16 cellular contexts compared by ENCODE assay signal in the genomic region with DNA sequence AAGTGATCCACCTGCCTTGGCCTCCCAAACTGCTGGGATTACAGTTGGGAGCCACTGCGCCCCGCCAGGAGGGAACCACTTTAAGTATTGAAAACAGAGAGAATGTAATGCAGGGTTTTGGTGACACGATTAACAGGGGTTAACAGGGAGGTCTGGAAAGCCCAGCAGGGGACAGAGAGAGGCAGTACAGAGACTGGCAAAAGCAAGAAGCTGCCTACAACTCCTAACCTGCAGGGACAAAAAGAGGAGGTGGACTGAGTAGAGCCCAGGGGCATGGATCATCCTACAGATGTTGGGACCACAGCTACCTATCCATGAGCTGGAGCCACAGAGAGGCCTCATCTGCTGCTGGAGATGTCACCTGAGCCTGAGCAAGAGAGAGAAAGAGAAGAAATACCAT. TPM values are rescaled to one million over a fixed set of nuclear protein-coding genes. Genes with fewer than 3 reads are reported as not detected.
DNase-seq lines count a peak whose midpoint lies in the region; ATAC-seq and TF ChIP-seq lines count a peak whose summit lies in the region.
"Had no signal": no experiment of that assay in that cellular context is flagged by ENCODE, and none has a peak within 500 bp of the region (broad histone marks: within the 10 kb centered on the region; RNA-seq: fewer than 3 reads in every experiment).

No MANE protein-coding gene starts in this region.

- WGBS in hepatocyte (ENCODE audit: low lambda C conversion rate, missing lambda C conversion rate), result 80% methylated on average over 3 of the region's 3 CpGs

- no peak overlapping the region for H3K4me3 ChIP-seq in CD4-positive, alpha-beta memory T cell (ENCODE audit: low read length in 2 of 2)
- H3K4me3 ChIP-seq in hepatocyte, result no peak overlapping the region
- no peak overlapping the region for H3K4me3 ChIP-seq in OCI-LY7 (ENCODE audit: low read depth, low read length, poor library complexity, severe bottlenecking)
- H3K4me3 ChIP-seq: lung, psoas muscle had no signal

- H3K4me2 ChIP-seq in hepatocyte (peak overlapping the region; percentile 97), OCI-LY7 (ENCODE audit: low read length) (no peak overlapping the region)

- H4K20me1 ChIP-seq in hepatocyte (ENCODE audit: insufficient read depth, poor library complexity, severe bottlenecking), result peaks cover 24% of the 10 kb centered on the region
- peaks cover 12% of the 10 kb centered on the region for H4K20me1 ChIP-seq in OCI-LY7 (ENCODE audit: insufficient read depth, low read length)

- no TSS peak for BruUV-seq in OCI-LY7 (replicated peaks; lab: Mats Ljungman, UMichigan)

- H3K79me2 ChIP-seq in hepatocyte, result peaks cover 33% of the 10 kb centered on the region
- peaks cover 28% of the 10 kb centered on the region for H3K79me2 ChIP-seq in OCI-LY7 (ENCODE audit: insufficient read depth, low read depth, low read length)

- H3K4me3 Mint-ChIP-seq in CD4-positive, alpha-beta memory T cell, result peak overlapping the region in 6 of 8 donors; percentile 49 to 79 (median 74)
- no peak overlapping the region for H3K4me3 Mint-ChIP-seq in glutamatergic neuron (ENCODE audit: unreplicated experiment)

- no peaks in the 10 kb centered on the region for H3K9me2 ChIP-seq in hepatocyte (replicated peaks; ENCODE audit: insufficient read depth)
- H3K9me2 ChIP-seq in OCI-LY7 (ENCODE audit: insufficient read depth, low read length), result no peaks in the 10 kb centered on the region

- H3K4me1 ChIP-seq in CD4-positive, alpha-beta memory T cell (ENCODE audit: insufficient read depth, low read length), result peaks cover 19% of the 10 kb centered on the region
- H3K4me1 ChIP-seq in hepatocyte (ENCODE audit: insufficient read depth) (peaks cover 12% of the 10 kb centered on the region), OCI-LY7 (ENCODE audit: insufficient read depth, low read length, poor library complexity, severe bottlenecking) (peaks cover 18% of the 10 kb centered on the region)

- no peak for ATAC-seq in GM21619 (IDR thresholded peaks at IDR 0.05; ENCODE audit: unreplicated experiment)
- ATAC-seq: naive thymus-derived CD8-positive, alpha-beta T cell; psoas muscle had no signal

- peak overlapping the region in 3 of 7 donors; percentile 10 to 73 (median 39) for H3K27ac Mint-ChIP-seq in CD4-positive, alpha-beta memory T cell
- H3K27ac Mint-ChIP-seq in glutamatergic neuron (ENCODE audit: unreplicated experiment), result no peak overlapping the region

- POLR2A ChIA-PET in CD4-positive, alpha-beta memory T cell (lab: Charles Lee; ENCODE audit: partially characterized antibody), result no interaction called here
- POLR2A ChIA-PET in OCI-LY7 (lab: Charles Lee) (interaction anchor here (0.9 kb wide), 1 partner anchor 14 kb away, joined by 3 read pairs; no protein-coding TSS in a partner anchor), HEK293T (lab: Yijun Ruan, JAX) (interaction anchor here (1.3 to 2.0 kb wide), 4 partner anchors 9 to 43 kb away, joined by 5 to 10 read pairs (median 7); a partner anchor contains a TSS)

- no peaks in the 10 kb centered on the region for H3K27me3 ChIP-seq in CD4-positive, alpha-beta memory T cell (ENCODE audit: insufficient read depth, low read length)
- H3K27me3 ChIP-seq in hepatocyte, result no peaks in the 10 kb centered on the region

- CTCF ChIA-PET in CD4-positive, alpha-beta memory T cell (lab: Charles Lee; ENCODE audit: partially characterized antibody), result interaction anchor here (1.9 kb wide), 1 partner anchor 26 kb away, joined by 7 read pairs; no protein-coding TSS in a partner anchor
- CTCF ChIA-PET in OCI-LY7 (lab: Charles Lee; ENCODE audit: unreplicated experiment) (no interaction called here), HEK293T (lab: Yijun Ruan, JAX) (no interaction called here)

- peaks cover 20 to 22% (median 21%) of the 10 kb centered on the region in 4 donors for H3K4me1 Mint-ChIP-seq in CD4-positive, alpha-beta memory T cell
- H3K4me1 Mint-ChIP-seq in glutamatergic neuron (ENCODE audit: low read depth, unreplicated experiment), result peaks cover 16% of the 10 kb centered on the region

- intact Hi-C loops in CD4-positive, alpha-beta memory T cell (cut with micrococcal nuclease), result no loop called here
- intact Hi-C loops in OCI-LY7 (cut with micrococcal nuclease; ENCODE audit: unreplicated experiment), result loop anchor here (5.0 kb wide), 2 partner anchors 44 to 139 kb away; a partner anchor contains a TSS

- H3K27me3 Mint-ChIP-seq in CD4-positive, alpha-beta memory T cell, result no peaks in the 10 kb centered on the region
- H3K27me3 Mint-ChIP-seq in glutamatergic neuron (ENCODE audit: unreplicated experiment), result peaks cover 2% of the 10 kb centered on the region
- H3K27me3 Mint-ChIP-seq: naive thymus-derived CD8-positive, alpha-beta T cell had no signal

- H3K27ac ChIP-seq in CD4-positive, alpha-beta memory T cell (ENCODE audit: low read depth, low read length), result no peak overlapping the region
- H3K27ac ChIP-seq in hepatocyte (no peak overlapping the region), OCI-LY7 (ENCODE audit: low read depth, low read length, poor library complexity, severe bottlenecking) (no peak overlapping the region)
- H3K27ac ChIP-seq: psoas muscle, RWPE1 had no signal

- TF ChIP-seq CTCF in hepatocyte (IDR thresholded peaks at IDR 0.05; ENCODE audit: poor library complexity), result no peak
- TF ChIP-seq CTCF in OCI-LY7 (conservative IDR thresholded peaks at IDR 0.05; ENCODE audit: low read length), result no peak
- no peak for TF ChIP-seq CTCF in glutamatergic neuron (IDR thresholded peaks at IDR 0.05; ENCODE audit: partially characterized antibody, unreplicated experiment)

- H3K9me3 Mint-ChIP-seq in CD4-positive, alpha-beta memory T cell, result no peaks in the 10 kb centered on the region
- peaks cover under 1% of the 10 kb centered on the region for H3K9me3 Mint-ChIP-seq in glutamatergic neuron (ENCODE audit: unreplicated experiment)
- H3K9me3 Mint-ChIP-seq: naive thymus-derived CD8-positive, alpha-beta T cell had no signal

- no peaks in the 10 kb centered on the region for H3K9me3 ChIP-seq in CD4-positive, alpha-beta memory T cell (ENCODE audit: control insufficient read depth in 1 of 2, low read length in 2 of 2)
- no peaks in the 10 kb centered on the region for H3K9me3 ChIP-seq in hepatocyte (ENCODE audit: low read depth)
- no peaks in the 10 kb centered on the region for H3K9me3 ChIP-seq in OCI-LY7 (ENCODE audit: low read length)
- H3K9me3 ChIP-seq: psoas muscle had no signal

- DNase-seq in AG08396 (ENCODE audit: low spot score) (peak; percentile 1), NCI-H2227 treated with DMSO at 0.1 percent for 48 hours (lab: John Stamatoyannopoulos, UW) (peak; percentile 22), hepatocyte (ENCODE audit: low spot score) (no peak), OCI-LY7 (ENCODE audit: low spot score) (no peak), HEK293T (ENCODE audit: extremely low spot score) (no peak), glutamatergic neuron (no peak)
- DNase-seq in CD4-positive, alpha-beta memory T cell, result no peak
- DNase-seq: activated T-cell treated with anti-CD3 and anti-CD28 coated beads, Interleukin-2, amount 50 U/mL, for 48 hours; Calu3; caudate nucleus; naive thymus-derived CD8-positive, alpha-beta T cell; NCI-H1436; psoas muscle had no signal

- no peak overlapping the region for H2AFZ ChIP-seq in hepatocyte
- no peak overlapping the region for H2AFZ ChIP-seq in OCI-LY7 (ENCODE audit: low read length)

- no peaks in the 10 kb centered on the region for H3K36me3 ChIP-seq in CD4-positive, alpha-beta memory T cell (ENCODE audit: insufficient read depth, low read length)
- no peaks in the 10 kb centered on the region for H3K36me3 ChIP-seq in hepatocyte (replicated peaks; ENCODE audit: insufficient read depth, low read depth)
- peaks cover 21% of the 10 kb centered on the region for H3K36me3 ChIP-seq in OCI-LY7 (ENCODE audit: insufficient read depth, low read length)

- H3K36me3 Mint-ChIP-seq in CD4-positive, alpha-beta memory T cell, result peaks cover 0 to 7% of the 10 kb centered on the region in 2 donors
- H3K36me3 Mint-ChIP-seq in glutamatergic neuron (ENCODE audit: unreplicated experiment), result peaks cover 5% of the 10 kb centered on the region

TF ChIP-seq in HEK293T, 16 proteins besides CTCF, POLR2A, EP300 and RAD21:
- TF ChIP-seq LEF1 (IDR thresholded peaks at IDR 0.05; ENCODE audit: borderline replicate concordance), result no peak
- no peak for TF ChIP-seq HDGF (IDR thresholded peaks at IDR 0.05; ENCODE audit: borderline replicate concordance)
- TF ChIP-seq CTBP1 (IDR thresholded peaks at IDR 0.05; ENCODE audit: borderline replicate concordance), result no peak
- no peak for TF ChIP-seq FOXK2 (IDR thresholded peaks at IDR 0.05)
- TF ChIP-seq ZNF384 (IDR thresholded peaks at IDR 0.05), result no peak
- no peak for TF ChIP-seq NFRKB (IDR thresholded peaks at IDR 0.05)

RNA-seq across cellular contexts. Expression of a gene that starts 1.7 kb away (rescaled TPM):
- total RNA-seq in CD4-positive, alpha-beta memory T cell, result 10 to 100 TPM; 12.0 to 14.8 TPM
- under 1 TPM; 0.63 to 0.95 TPM for polyA plus RNA-seq in CD4-positive, alpha-beta memory T cell
- total RNA-seq in hepatocyte, result 24.0 and 25.2 TPM in 2 replicates
- polyA plus RNA-seq in hepatocyte, result 5.4 and 9.9 TPM in 2 replicates
- 57.9 and 71.1 TPM in 2 replicates for total RNA-seq in OCI-LY7 (2014; rRNA removed; shearing (Covaris generic))
- 81.6 and 81.8 TPM in 2 replicates for total RNA-seq in OCI-LY7 (2022)
- 83.7 TPM for total RNA-seq in glutamatergic neuron (ENCODE audit: unreplicated experiment)

RNA-seq across cellular contexts. Expression of a gene that starts 27.4 kb away (rescaled TPM):
- total RNA-seq in CD4-positive, alpha-beta memory T cell, result 10 to 100 TPM; 60.4 to 68.0 TPM
- polyA plus RNA-seq in CD4-positive, alpha-beta memory T cell, result 10 to 100 TPM; 25.1 to 60.3 TPM
- 22.4 and 24.1 TPM in 2 replicates for total RNA-seq in hepatocyte
- polyA plus RNA-seq in hepatocyte, result 40.8 and 48.2 TPM in 2 replicates
- total RNA-seq in OCI-LY7 (2014; rRNA removed; shearing (Covaris generic)), result 20.8 and 22.7 TPM in 2 replicates
- total RNA-seq in OCI-LY7 (2022), result 40.1 and 45.4 TPM in 2 replicates
- total RNA-seq in glutamatergic neuron (ENCODE audit: unreplicated experiment), result 76.8 TPM

RNA-seq across cellular contexts. Expression of a gene that starts 42.9 kb away (rescaled TPM):
- total RNA-seq in CD4-positive, alpha-beta memory T cell, result 1 to 10 TPM; 1.4 to 1.7 TPM
- under 1 TPM in 1 of 2 donors, not detected in 1; 0.06 TPM for polyA plus RNA-seq in CD4-positive, alpha-beta memory T cell
- total RNA-seq in hepatocyte, result 41.8 and 44.1 TPM in 2 replicates
- polyA plus RNA-seq in hepatocyte, result 12.3 and 14.7 TPM in 2 replicates
- total RNA-seq in OCI-LY7 (2014; rRNA removed; shearing (Covaris generic)), result 6.8 and 10.3 TPM in 2 replicates
- total RNA-seq in OCI-LY7 (2022), result 12.7 TPM in 2 replicates
- 216 TPM for total RNA-seq in glutamatergic neuron (ENCODE audit: unreplicated experiment)

Comparison
In these comparisons a context has a peak if more than half of its experiments do, and no peak if none do; other contexts are left out.
1. DNase-seq: peak in AG08396 (single experiment) and NCI-H2227 treated with DMSO at 0.1 percent for 48 hours (single experiment); none in CD4-positive, alpha-beta memory T cell (0 of 5), hepatocyte (single experiment), OCI-LY7 (single experiment), HEK293T (single experiment) and glutamatergic neuron (single experiment).